In the genomic region with DNA sequence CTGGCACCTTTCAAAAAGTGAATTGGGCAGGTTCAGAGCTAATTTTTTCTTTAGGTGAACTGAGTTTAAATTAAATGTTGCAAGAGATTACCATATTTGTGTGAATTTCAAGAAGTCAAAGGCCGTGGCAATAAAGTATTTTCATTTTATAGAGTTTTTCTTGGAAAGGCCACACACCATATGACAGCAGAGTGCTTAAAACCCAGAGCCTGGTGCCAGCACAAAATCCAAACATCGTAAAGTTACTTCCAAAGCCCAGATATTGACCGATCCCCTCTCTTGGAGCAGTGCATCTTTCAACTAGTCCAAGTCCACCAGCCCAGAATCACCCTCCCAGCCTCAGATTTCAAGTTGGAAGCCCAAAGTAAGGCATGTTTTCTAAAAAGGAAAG, we compare ENCODE assay signal across 1 cellular context.
TF ChIP-seq lines count a peak whose summit lies in the region.

No MANE protein-coding gene starts in this region.

TF ChIP-seq in GM23338, 12 proteins besides CTCF, POLR2A, EP300 and RAD21:
- TF ChIP-seq, protein P1, sequence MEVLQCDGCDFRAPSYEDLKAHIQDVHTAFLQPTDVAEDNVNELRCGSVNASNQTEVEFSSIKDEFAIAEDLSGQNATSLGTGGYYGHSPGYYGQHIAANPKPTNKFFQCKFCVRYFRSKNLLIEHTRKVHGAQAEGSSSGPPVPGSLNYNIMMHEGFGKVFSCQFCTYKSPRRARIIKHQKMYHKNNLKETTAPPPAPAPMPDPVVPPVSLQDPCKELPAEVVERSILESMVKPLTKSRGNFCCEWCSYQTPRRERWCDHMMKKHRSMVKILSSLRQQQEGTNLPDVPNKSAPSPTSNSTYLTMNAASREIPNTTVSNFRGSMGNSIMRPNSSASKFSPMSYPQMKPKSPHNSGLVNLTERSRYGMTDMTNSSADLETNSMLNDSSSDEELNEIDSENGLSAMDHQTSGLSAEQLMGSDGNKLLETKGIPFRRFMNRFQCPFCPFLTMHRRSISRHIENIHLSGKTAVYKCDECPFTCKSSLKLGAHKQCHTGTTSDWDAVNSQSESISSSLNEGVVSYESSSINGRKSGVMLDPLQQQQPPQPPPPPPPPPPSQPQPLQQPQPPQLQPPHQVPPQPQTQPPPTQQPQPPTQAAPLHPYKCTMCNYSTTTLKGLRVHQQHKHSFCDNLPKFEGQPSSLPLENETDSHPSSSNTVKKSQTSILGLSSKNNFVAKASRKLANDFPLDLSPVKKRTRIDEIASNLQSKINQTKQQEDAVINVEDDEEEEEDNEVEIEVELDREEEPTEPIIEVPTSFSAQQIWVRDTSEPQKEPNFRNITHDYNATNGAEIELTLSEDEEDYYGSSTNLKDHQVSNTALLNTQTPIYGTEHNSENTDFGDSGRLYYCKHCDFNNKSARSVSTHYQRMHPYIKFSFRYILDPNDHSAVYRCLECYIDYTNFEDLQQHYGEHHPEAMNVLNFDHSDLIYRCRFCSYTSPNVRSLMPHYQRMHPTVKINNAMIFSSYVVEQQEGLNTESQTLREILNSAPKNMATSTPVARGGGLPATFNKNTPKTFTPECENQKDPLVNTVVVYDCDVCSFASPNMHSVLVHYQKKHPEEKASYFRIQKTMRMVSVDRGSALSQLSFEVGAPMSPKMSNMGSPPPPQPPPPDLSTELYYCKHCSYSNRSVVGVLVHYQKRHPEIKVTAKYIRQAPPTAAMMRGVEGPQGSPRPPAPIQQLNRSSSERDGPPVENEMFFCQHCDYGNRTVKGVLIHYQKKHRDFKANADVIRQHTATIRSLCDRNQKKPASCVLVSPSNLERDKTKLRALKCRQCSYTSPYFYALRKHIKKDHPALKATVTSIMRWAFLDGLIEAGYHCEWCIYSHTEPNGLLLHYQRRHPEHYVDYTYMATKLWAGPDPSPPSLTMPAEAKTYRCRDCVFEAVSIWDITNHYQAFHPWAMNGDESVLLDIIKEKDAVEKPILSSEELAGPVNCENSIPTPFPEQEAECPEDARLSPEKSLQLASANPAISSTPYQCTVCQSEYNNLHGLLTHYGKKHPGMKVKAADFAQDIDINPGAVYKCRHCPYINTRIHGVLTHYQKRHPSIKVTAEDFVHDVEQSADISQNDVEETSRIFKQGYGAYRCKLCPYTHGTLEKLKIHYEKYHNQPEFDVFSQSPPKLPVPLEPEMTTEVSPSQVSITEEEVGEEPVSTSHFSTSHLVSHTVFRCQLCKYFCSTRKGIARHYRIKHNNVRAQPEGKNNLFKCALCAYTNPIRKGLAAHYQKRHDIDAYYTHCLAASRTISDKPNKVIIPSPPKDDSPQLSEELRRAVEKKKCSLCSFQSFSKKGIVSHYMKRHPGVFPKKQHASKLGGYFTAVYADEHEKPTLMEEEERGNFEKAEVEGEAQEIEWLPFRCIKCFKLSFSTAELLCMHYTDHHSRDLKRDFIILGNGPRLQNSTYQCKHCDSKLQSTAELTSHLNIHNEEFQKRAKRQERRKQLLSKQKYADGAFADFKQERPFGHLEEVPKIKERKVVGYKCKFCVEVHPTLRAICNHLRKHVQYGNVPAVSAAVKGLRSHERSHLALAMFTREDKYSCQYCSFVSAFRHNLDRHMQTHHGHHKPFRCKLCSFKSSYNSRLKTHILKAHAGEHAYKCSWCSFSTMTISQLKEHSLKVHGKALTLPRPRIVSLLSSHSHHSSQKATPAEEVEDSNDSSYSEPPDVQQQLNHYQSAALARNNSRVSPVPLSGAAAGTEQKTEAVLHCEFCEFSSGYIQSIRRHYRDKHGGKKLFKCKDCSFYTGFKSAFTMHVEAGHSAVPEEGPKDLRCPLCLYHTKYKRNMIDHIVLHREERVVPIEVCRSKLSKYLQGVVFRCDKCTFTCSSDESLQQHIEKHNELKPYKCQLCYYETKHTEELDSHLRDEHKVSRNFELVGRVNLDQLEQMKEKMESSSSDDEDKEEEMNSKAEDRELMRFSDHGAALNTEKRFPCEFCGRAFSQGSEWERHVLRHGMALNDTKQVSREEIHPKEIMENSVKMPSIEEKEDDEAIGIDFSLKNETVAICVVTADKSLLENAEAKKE (CRISPR knock-in tag; IDR thresholded peaks at IDR 0.05), result no peak
- no peak for TF ChIP-seq EZH2phosphoT487 (IDR thresholded peaks at IDR 0.05; ENCODE audit: unreplicated experiment)
- TF ChIP-seq NANOG (IDR thresholded peaks at IDR 0.05; ENCODE audit: borderline replicate concordance), result no peak
- no peak for TF ChIP-seq ZNF114 (CRISPR knock-in tag; IDR thresholded peaks at IDR 0.05)
- TF ChIP-seq STAT1 (IDR thresholded peaks at IDR 0.05; ENCODE audit: unreplicated experiment), result no peak
- no peak for TF ChIP-seq EZH2 (IDR thresholded peaks at IDR 0.05; ENCODE audit: low read depth, unreplicated experiment)
- no peak for TF ChIP-seq CREB1 (CRISPR knock-in tag; IDR thresholded peaks at IDR 0.05; ENCODE audit: low read depth)
